Comparison of ENCODE assay signal across 8 cellular contexts in the genomic region with DNA sequence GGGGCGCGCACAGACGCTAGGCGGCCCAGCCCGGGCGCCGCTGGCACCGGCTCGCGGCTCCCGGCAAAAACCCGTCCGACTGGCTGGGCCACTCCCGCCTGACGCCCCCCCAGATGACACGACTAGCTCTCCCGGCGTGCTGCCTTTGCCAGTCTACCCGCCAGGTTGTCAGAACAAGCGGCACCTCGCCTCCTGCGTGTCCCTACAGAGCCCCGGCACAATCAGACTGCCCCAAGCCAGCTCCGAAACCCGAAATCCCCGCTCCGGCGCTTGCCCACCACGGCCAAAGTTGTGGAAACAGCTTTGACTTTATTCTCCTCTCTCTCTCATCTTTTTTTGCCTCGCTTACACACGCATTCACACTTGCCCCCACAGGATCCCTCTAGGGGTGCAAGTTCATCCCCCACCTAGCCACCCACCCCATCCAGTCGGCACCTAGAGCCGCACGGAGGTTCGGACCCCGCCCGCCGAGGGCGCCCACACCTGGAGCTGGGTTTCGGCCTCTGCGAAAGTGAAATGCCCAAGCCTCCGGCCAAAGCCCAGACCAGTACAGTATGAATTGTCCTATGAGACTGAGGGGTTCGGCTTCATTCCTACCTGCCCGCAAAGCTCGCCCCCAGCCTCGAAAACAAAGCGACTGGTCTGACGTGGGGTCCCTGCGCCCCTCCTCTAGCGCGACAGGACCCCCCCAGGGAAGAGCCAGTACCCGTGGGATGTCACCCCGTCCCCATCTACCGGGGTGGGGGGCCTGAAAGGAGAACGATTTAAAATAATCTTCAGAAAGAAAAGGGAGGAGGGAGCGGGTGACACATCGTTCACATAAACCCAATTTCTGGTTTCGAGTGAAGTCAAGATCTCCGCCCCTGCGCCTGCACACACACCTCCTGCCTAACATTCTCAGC. TPM values are rescaled to one million over a fixed set of nuclear protein-coding genes. Genes with fewer than 3 reads are reported as not detected.
DNase-seq lines count a peak whose midpoint lies in the region; ATAC-seq and TF ChIP-seq lines count a peak whose summit lies in the region.

No MANE protein-coding gene starts in this region.

- H3K27me3 ChIP-seq in hepatocyte: peaks cover 94% of the 10 kb centered on the region

- H3K4me3 Mint-ChIP-seq in T-helper 2 cell treated with Interferon-gamma antibody and Interleukin-4, amounts not matched to agents 5 μg/mL and 100 μg/mL, for 36 hours: peak overlapping the region; percentile 84
- H3K4me3 Mint-ChIP-seq in stimulated activated memory B cell treated with anti-CD40 and anti-IgM and Interleukin-4, amounts not matched to agents 10 μg/mL and 1 μg/mL and 100 μg/mL, for 72 hours: peak overlapping the region; percentile 93

- WGBS in hepatocyte (ENCODE audit: low lambda C conversion rate, missing lambda C conversion rate): 2% methylated on average over 60 of the region's 60 CpGs

- peak overlapping the region; percentile 75 for H3K4me3 ChIP-seq in hepatocyte

- peak; percentile 15 for ATAC-seq in HG03139 (IDR thresholded peaks at IDR 0.05; ENCODE audit: unreplicated experiment)
- ATAC-seq in stimulated activated memory B cell treated with anti-CD40 and anti-IgM and Interleukin-4, amounts not matched to agents 10 μg/mL and 1 μg/mL and 100 μg/mL, for 72 hours: no peak

- peaks cover 3% of the 10 kb centered on the region for H4K20me1 ChIP-seq in hepatocyte (ENCODE audit: insufficient read depth, poor library complexity, severe bottlenecking)

- no peaks in the 10 kb centered on the region for H3K36me3 ChIP-seq in hepatocyte (replicated peaks; ENCODE audit: insufficient read depth, low read depth)

- H3K9me3 Mint-ChIP-seq in T-helper 2 cell treated with Interferon-gamma antibody and Interleukin-4, amounts not matched to agents 5 μg/mL and 100 μg/mL, for 36 hours: peaks cover 16% of the 10 kb centered on the region
- peaks cover 17% of the 10 kb centered on the region for H3K9me3 Mint-ChIP-seq in stimulated activated memory B cell treated with anti-CD40 and anti-IgM and Interleukin-4, amounts not matched to agents 10 μg/mL and 1 μg/mL and 100 μg/mL, for 72 hours

- no peaks in the 10 kb centered on the region for H3K9me2 ChIP-seq in hepatocyte (replicated peaks; ENCODE audit: insufficient read depth)

- peaks cover 30% of the 10 kb centered on the region for H3K4me1 Mint-ChIP-seq in T-helper 2 cell treated with Interferon-gamma antibody and Interleukin-4, amounts not matched to agents 5 μg/mL and 100 μg/mL, for 36 hours (ENCODE audit: low read depth)
- H3K4me1 Mint-ChIP-seq in stimulated activated memory B cell treated with anti-CD40 and anti-IgM and Interleukin-4, amounts not matched to agents 10 μg/mL and 1 μg/mL and 100 μg/mL, for 72 hours: peaks cover 36% of the 10 kb centered on the region

- DNase-seq in T-helper 2 cell treated with Interferon-gamma antibody and Interleukin-4, amounts not matched to agents 5 μg/mL and 100 μg/mL, for 36 hours (ENCODE audit: low spot score): no peak
- DNase-seq in T-helper 2 cell: no peak
- peak; percentile 67 for DNase-seq in hepatocyte (ENCODE audit: low spot score)
- DNase-seq in DMS114 treated with DMSO at 0.1 percent for 48 hours (lab: John Stamatoyannopoulos, UW; ENCODE audit: unreplicated experiment): no peak
- no peak for DNase-seq in activated CD4-positive, CD25-positive, alpha-beta regulatory T cell (lab: John Stamatoyannopoulos, UW)

- H3K4me1 ChIP-seq in hepatocyte (ENCODE audit: insufficient read depth): peaks cover 8% of the 10 kb centered on the region

- H3K79me2 ChIP-seq in hepatocyte: peaks cover 51% of the 10 kb centered on the region

- peak overlapping the region; percentile 82 for H3K4me2 ChIP-seq in hepatocyte

- no peaks in the 10 kb centered on the region for H3K9me3 ChIP-seq in hepatocyte (ENCODE audit: low read depth)

- H2AFZ ChIP-seq in hepatocyte: peak overlapping the region; percentile 64

- H3K36me3 Mint-ChIP-seq in T-helper 2 cell treated with Interferon-gamma antibody and Interleukin-4, amounts not matched to agents 5 μg/mL and 100 μg/mL, for 36 hours (ENCODE audit: low read depth): peaks cover 19% of the 10 kb centered on the region
- H3K36me3 Mint-ChIP-seq in stimulated activated memory B cell treated with anti-CD40 and anti-IgM and Interleukin-4, amounts not matched to agents 10 μg/mL and 1 μg/mL and 100 μg/mL, for 72 hours: peaks cover 23% of the 10 kb centered on the region

- no peak for TF ChIP-seq CTCF in VCaP (conservative IDR thresholded peaks at IDR 0.05)
- TF ChIP-seq CTCF in hepatocyte (IDR thresholded peaks at IDR 0.05; ENCODE audit: poor library complexity): no peak

- peak overlapping the region; percentile 47 for H3K27ac Mint-ChIP-seq in T-helper 2 cell treated with Interferon-gamma antibody and Interleukin-4, amounts not matched to agents 5 μg/mL and 100 μg/mL, for 36 hours
- peak overlapping the region; percentile 70 for H3K27ac Mint-ChIP-seq in stimulated activated memory B cell treated with anti-CD40 and anti-IgM and Interleukin-4, amounts not matched to agents 10 μg/mL and 1 μg/mL and 100 μg/mL, for 72 hours

- H3K27ac ChIP-seq in VCaP (peak overlapping the region; percentile 87), hepatocyte (peak overlapping the region; percentile 83)

- peaks cover 94% of the 10 kb centered on the region for H3K27me3 Mint-ChIP-seq in T-helper 2 cell treated with Interferon-gamma antibody and Interleukin-4, amounts not matched to agents 5 μg/mL and 100 μg/mL, for 36 hours (ENCODE audit: low read depth)
- H3K27me3 Mint-ChIP-seq in stimulated activated memory B cell treated with anti-CD40 and anti-IgM and Interleukin-4, amounts not matched to agents 10 μg/mL and 1 μg/mL and 100 μg/mL, for 72 hours: peaks cover 91% of the 10 kb centered on the region

RNA-seq across cellular contexts. Expression of a gene that starts 1.7 kb away (rescaled TPM):
- total RNA-seq in hepatocyte: 6.2 TPM in 2 replicates
- 14.9 and 17.5 TPM in 2 replicates for polyA plus RNA-seq in hepatocyte
